ENCODE assay signal across 7 cellular contexts in genomic region chr17:51560398-51560797, GRCh38.
"Had no signal": no experiment of that assay in that cellular context is flagged by ENCODE, and none has a peak within 500 bp of the region (broad histone marks: within the 10 kb centered on the region; RNA-seq: fewer than 3 reads in every experiment).

No MANE protein-coding gene starts in this region.

- H3K4me2 ChIP-seq: KMS-11 had no signal

- H3K4me3 ChIP-seq: K562 had no signal

- H3K9ac ChIP-seq: KMS-11 had no signal

- H3K27ac ChIP-seq: HL-60, KMS-11 had no signal

- DNase-seq: IMR-90, KBM-7, KG1 had no signal

- FAIRE-seq: HTR-8/SVneo, K562 had no signal

- ATAC-seq: K562 had no signal
